In genomic region chr3:75434937-75435778, GRCh38 we compare ENCODE assay signal across 8 cellular contexts.
DNase-seq lines count a peak whose midpoint lies in the region; ATAC-seq and TF ChIP-seq lines count a peak whose summit lies in the region.
"Not testable (repeated sequence)": the region's sequence is repeated elsewhere in the genome, so short reads cannot be mapped to it uniquely, and the experiment has no call there.

No MANE protein-coding gene starts in this region.

- not testable (repeated sequence) for H3K27me3 ChIP-seq in Panc1 (ENCODE audit: control insufficient read depth, insufficient read depth, low read length); esophagus (ENCODE audit: control insufficient read depth in 1 of 2, insufficient read depth in 2 of 2, low read length in 2 of 2); mucosa of rectum (ENCODE audit: control insufficient read depth in 2 of 2, insufficient read depth in 2 of 2, low read length in 2 of 2)

- in situ Hi-C loops in Panc1 (cut with HindIII; ENCODE audit: low pct_unique_long_range_greater_than_20kb, low sequenced_read_pairs) = not testable (repeated sequence)

- peak overlapping the region in 1 of 2 donors; percentile 70 for H3K9ac ChIP-seq in mucosa of rectum (ENCODE audit: low read depth in 1 of 2, low read length in 2 of 2)

- not testable (repeated sequence) for H3K36me3 ChIP-seq in Panc1 (ENCODE audit: control insufficient read depth, insufficient read depth, low read length); esophagus (ENCODE audit: control insufficient read depth in 2 of 2, insufficient read depth in 2 of 2, low read length in 1 of 2); mucosa of rectum (ENCODE audit: control insufficient read depth in 2 of 2, insufficient read depth in 2 of 2, low read length in 2 of 2)

- not testable (repeated sequence) for BruUV-seq in Panc1 (replicated peaks; lab: Mats Ljungman, UMichigan)

- peak; percentile 100 for ATAC-seq in GM21717 (IDR thresholded peaks at IDR 0.05; ENCODE audit: unreplicated experiment)
- ATAC-seq in Panc1 = peak; percentile 100

- intact Hi-C loops in Panc1 (cut with micrococcal nuclease; ENCODE audit: unreplicated experiment) = not testable (repeated sequence)

- CTCF ChIA-PET in Panc1 (lab: Charles Lee) = not testable (repeated sequence)

- H3K4me1 ChIP-seq in Panc1 (ENCODE audit: control insufficient read depth, insufficient read depth, low read length); esophagus (ENCODE audit: control insufficient read depth in 2 of 2, insufficient read depth in 2 of 2, low read length in 1 of 2); mucosa of rectum (ENCODE audit: control insufficient read depth in 2 of 2, insufficient read depth in 2 of 2, low read length in 2 of 2): not testable (repeated sequence)

- H3K27ac ChIP-seq in Panc1 (ENCODE audit: low read length) (peak overlapping the region; percentile 29; the same call in 1 of the 2 replicates), esophagus (ENCODE audit: low read depth in 2 of 2, low read length in 1 of 2) (peak overlapping the region; percentile 84 to 89), mucosa of rectum (ENCODE audit: low read depth in 2 of 2, low read length in 2 of 2) (peak overlapping the region; percentile 84 to 87)

- TF ChIP-seq EP300 in Ishikawa (IDR thresholded peaks at IDR 0.05; ENCODE audit: borderline replicate concordance) = not testable (repeated sequence)

- H3K4me3 ChIP-seq in Panc1 (ENCODE audit: low read depth in 2 of 2, low read length in 2 of 2) = peak overlapping the region; percentile 56 to 69
- peak overlapping the region; percentile 65 to 71 for H3K4me3 ChIP-seq in esophagus (ENCODE audit: low read depth in 1 of 2, low read length in 2 of 2)
- H3K4me3 ChIP-seq in mucosa of rectum (ENCODE audit: low read length in 2 of 2) = peak overlapping the region; percentile 66 to 75

- not testable (repeated sequence) for TF ChIP-seq CTCF in Panc1 (IDR thresholded peaks at IDR 0.05)

- 0 to 1% methylated on average over 63 to 70 of the region's 70 CpGs for WGBS in esophagus, 2 donors

- H3K9me3 ChIP-seq in Panc1 (ENCODE audit: control insufficient read depth, insufficient read depth, low read depth, low read length); esophagus (ENCODE audit: control insufficient read depth in 2 of 2, insufficient read depth in 1 of 2, low read depth in 1 of 2, low read length in 1 of 2); mucosa of rectum (ENCODE audit: control insufficient read depth in 2 of 2, low read length in 2 of 2): not testable (repeated sequence)

- POLR2A ChIA-PET in Panc1 (lab: Charles Lee) = not testable (repeated sequence)

- peak; percentile 80 for DNase-seq in D341Med (ENCODE audit: low spot score)
- peak; percentile 74 for DNase-seq in Panc1 (ENCODE audit: low read depth, low spot score)
- DNase-seq in activated T-cell treated with anti-CD3 and anti-CD28 coated beads, Interleukin-2, amount 50 U/mL, for 48 hours = peak; percentile 96 to 97
- DNase-seq in stimulated activated CD8-positive, alpha-beta memory T cell treated with anti-CD3 and anti-CD28 coated beads, Interleukin-4, amount 100 ng/mL, for 24 hours (ENCODE audit: low read depth) = peak; percentile 98

- TF ChIP-seq RAD21 in Ishikawa (IDR thresholded peaks at IDR 0.05; ENCODE audit: low read depth) = not testable (repeated sequence)

TF ChIP-seq in Ishikawa, 13 proteins besides CTCF, POLR2A, EP300 and RAD21:
- TF ChIP-seq YY1 (IDR thresholded peaks at IDR 0.05; ENCODE audit: low read depth) = peak; percentile 87
- TF ChIP-seq TAF1 (IDR thresholded peaks at IDR 0.05; ENCODE audit: low read depth) = peak; percentile 70
- TF ChIP-seq MAX (IDR thresholded peaks at IDR 0.05) = peak; percentile 38
- peak; percentile 38; the same call in 1 of the 2 replicates for TF ChIP-seq EGR1 (IDR thresholded peaks at IDR 0.05)

Comparison
In these comparisons a context has a peak if more than half of its experiments do, and no peak if none do; other contexts are left out.
1. Peak in every context shown above with its lines: DNase-seq, ATAC-seq, H3K4me3 ChIP-seq and H3K27ac ChIP-seq.
2. H3K27ac ChIP-seq: peak in every context shown above with its lines; median percentile 86 in esophagus; 86 in mucosa of rectum; 29 in Panc1.